ENCODE assay signal across 24 cellular contexts in genomic region chr19:43541920-43542650, GRCh38. TPM values are rescaled to one million over a fixed set of nuclear protein-coding genes. Genes with fewer than 3 reads are reported as not detected.
DNase-seq lines count a peak whose midpoint lies in the region; ATAC-seq and TF ChIP-seq lines count a peak whose summit lies in the region.
"Had no signal": no experiment of that assay in that cellular context is flagged by ENCODE, and none has a peak within 500 bp of the region (broad histone marks: within the 10 kb centered on the region; RNA-seq: fewer than 3 reads in every experiment).

No MANE protein-coding gene starts in this region.

- POLR2A ChIA-PET in HEK293 (lab: Yijun Ruan, JAX): no interaction called here

- H3K4me1 Mint-ChIP-seq in activated T-helper 17 cell treated with anti-CD3 and anti-CD28 coated beads, Interleukin-2, amount 50 U/mL, for 72 hours: no peaks in the 10 kb centered on the region
- H3K4me1 Mint-ChIP-seq: CD4-positive, alpha-beta memory T cell; GM23338; H9 had no signal

- H3K4me3 Mint-ChIP-seq in activated T-helper 17 cell treated with anti-CD3 and anti-CD28 coated beads, Interleukin-2, amount 50 U/mL, for 72 hours: no peak overlapping the region
- H3K4me3 Mint-ChIP-seq: CD4-positive, alpha-beta memory T cell; GM23338; H9 had no signal

- no peak for ATAC-seq in activated T-helper 17 cell treated with anti-CD3 and anti-CD28 coated beads, Interleukin-2, amount 50 U/mL, for 72 hours (replicated peaks)
- ATAC-seq in left lobe of liver (peak; percentile 83), right lobe of liver (peak; percentile 45 to 87 (median 60)), HG02973 (IDR thresholded peaks at IDR 0.05; ENCODE audit: unreplicated experiment) (no peak)
- ATAC-seq: A549, GM23338 had no signal

- TF ChIP-seq CTCF in HEK293 (tag by site-specific recombination; IDR thresholded peaks at IDR 0.05): no peak
- no peak for TF ChIP-seq CTCF in right lobe of liver (IDR thresholded peaks at IDR 0.05)

- H3K27ac ChIP-seq in HEK293 (ENCODE audit: extremely low read depth, low read depth, low read length) (no peak overlapping the region), right lobe of liver (peak overlapping the region in 1 of 3 donors; percentile 55)
- H3K27ac ChIP-seq: A549 had no signal

- H3K9me3 ChIP-seq in HEK293 (ENCODE audit: control insufficient read depth, insufficient read depth, low read depth, low read length) (no peaks in the 10 kb centered on the region), right lobe of liver (no peaks in the 10 kb centered on the region), HAP-1 (no peaks in the 10 kb centered on the region)
- H3K9me3 ChIP-seq: A549 had no signal

- CTCF ChIA-PET in HEK293 (lab: Yijun Ruan, JAX): interaction anchor here (0.6 to 13.6 kb wide), 5 partner anchors 13 to 209 kb away, joined by 3 to 138 read pairs (median 3); no protein-coding TSS in a partner anchor

- no peak for DNase-seq in left lobe of liver (ENCODE audit: low spot score)
- no peak for DNase-seq in right lobe of liver
- no peak for DNase-seq in HAP-1 (ENCODE audit: low spot score in 2 of 2)
- no peak for DNase-seq in NCI-H524 treated with DMSO at 0.1 percent for 48 hours (lab: John Stamatoyannopoulos, UW)
- no peak for DNase-seq in SKM-1 (lab: John Stamatoyannopoulos, UW; ENCODE audit: unreplicated experiment)
- DNase-seq: 8988T; ACHN; AML-193; C1 segment of cervical spinal cord; Calu3; CD4-positive, alpha-beta memory T cell; COR-L47; DMS53; DMS79 treated with DMSO at 0.1 percent for 48 hours; GF-D8; H9 had no signal

- H3K36me3 ChIP-seq in HEK293 (ENCODE audit: control insufficient read depth in 2 of 2, insufficient read depth in 1 of 2, low read length in 2 of 2): peaks cover 92 to 93% of the 10 kb centered on the region in 2 experiments
- H3K36me3 ChIP-seq in right lobe of liver: peaks cover 0 to 2% (median 0%) of the 10 kb centered on the region in 4 donors
- H3K36me3 ChIP-seq in HAP-1 (replicated peaks): peaks cover 53% of the 10 kb centered on the region

- no peaks in the 10 kb centered on the region for H3K4me1 ChIP-seq in HEK293 (ENCODE audit: control insufficient read depth, insufficient read depth, low read length)
- peaks cover 0 to 10% (median 0%) of the 10 kb centered on the region in 4 donors for H3K4me1 ChIP-seq in right lobe of liver
- no peaks in the 10 kb centered on the region for H3K4me1 ChIP-seq in HAP-1
- H3K4me1 ChIP-seq: A549 had no signal

- H3K4me3 ChIP-seq in HEK293 (ENCODE audit: low read depth, low read length) (no peak overlapping the region), right lobe of liver (no peak overlapping the region), HAP-1 (no peak overlapping the region)
- H3K4me3 ChIP-seq: A549, GM23338 had no signal

- H3K27me3 ChIP-seq in right lobe of liver (no peaks in the 10 kb centered on the region), HAP-1 (ENCODE audit: low read depth) (no peaks in the 10 kb centered on the region)

- H3K9me3 Mint-ChIP-seq in activated T-helper 17 cell treated with anti-CD3 and anti-CD28 coated beads, Interleukin-2, amount 50 U/mL, for 72 hours: peaks cover 5% of the 10 kb centered on the region

- WGBS in right lobe of liver (ENCODE audit: insufficient coverage, low coverage, low lambda C conversion rate, missing lambda C conversion rate): 94% methylated on average over 4 of the region's 5 CpGs

- in situ Hi-C loops in HAP-1 (cut with MboI; ENCODE audit: low sequenced_read_pairs): no loop called here

- H3K27me3 Mint-ChIP-seq in activated T-helper 17 cell treated with anti-CD3 and anti-CD28 coated beads, Interleukin-2, amount 50 U/mL, for 72 hours: no peaks in the 10 kb centered on the region
- H3K27me3 Mint-ChIP-seq: CD4-positive, alpha-beta memory T cell had no signal

- peak overlapping the region; percentile 50 for H3K27ac Mint-ChIP-seq in activated T-helper 17 cell treated with anti-CD3 and anti-CD28 coated beads, Interleukin-2, amount 50 U/mL, for 72 hours
- H3K27ac Mint-ChIP-seq: GM23338, H9 had no signal

- intact Hi-C loops in right lobe of liver (cut with DNase I): no loop called here

- TF ChIP-seq POLR2A in right lobe of liver (IDR thresholded peaks at IDR 0.05): no peak

- H3K36me3 Mint-ChIP-seq in activated T-helper 17 cell treated with anti-CD3 and anti-CD28 coated beads, Interleukin-2, amount 50 U/mL, for 72 hours (ENCODE audit: low read depth): peaks cover 80% of the 10 kb centered on the region

TF ChIP-seq in HEK293, 187 proteins besides CTCF, POLR2A, EP300 and RAD21:
- no peak for TF ChIP-seq ZBTB8A (tag by site-specific recombination; IDR thresholded peaks at IDR 0.05)
- no peak for TF ChIP-seq ZNF747 (tag by site-specific recombination; IDR thresholded peaks at IDR 0.05)
- TF ChIP-seq ZNF121 (tag by site-specific recombination; IDR thresholded peaks at IDR 0.05): peak; percentile 70

RNA-seq across cellular contexts. Expression of gene ZNF575, which starts 9.1 kb away (rescaled TPM):
- total RNA-seq in activated T-helper 17 cell treated with anti-CD3 and anti-CD28 coated beads, Interleukin-2, amount 50 U/mL, for 72 hours: 1 to 10 TPM in 1 of 2 donors, under 1 TPM in 1; 0.86 to 1.7 TPM
- 1.5 TPM for total RNA-seq in left lobe of liver
- under 1 TPM in 5 of 6 experiments, not detected in 1; 0.89 to 0.99 (median 0.95) TPM for total RNA-seq in right lobe of liver
- total RNA-seq: Daoy, G401, H4, H9 had no signal

RNA-seq across cellular contexts. Expression of gene ETHE1, which starts 15.1 kb away (rescaled TPM):
- total RNA-seq in activated T-helper 17 cell treated with anti-CD3 and anti-CD28 coated beads, Interleukin-2, amount 50 U/mL, for 72 hours: 10 to 100 TPM; 71.1 to 74.0 TPM
- total RNA-seq in left lobe of liver (43.5 TPM), right lobe of liver (10 to 100 TPM; 26.4 to 60.8 (median 46.3) TPM)

RNA-seq across cellular contexts. Expression of gene XRCC1, which starts 33.2 kb away (rescaled TPM):
- 10 to 100 TPM; 33.8 to 34.9 TPM for total RNA-seq in activated T-helper 17 cell treated with anti-CD3 and anti-CD28 coated beads, Interleukin-2, amount 50 U/mL, for 72 hours
- total RNA-seq in left lobe of liver (8.8 TPM), right lobe of liver (1 to 10 TPM; 5.5 to 8.4 (median 7.5) TPM)

RNA-seq across cellular contexts. Expression of gene PINLYP, which starts 33.5 kb away (rescaled TPM):
- 1 to 10 TPM; 4.6 to 6.2 TPM for total RNA-seq in activated T-helper 17 cell treated with anti-CD3 and anti-CD28 coated beads, Interleukin-2, amount 50 U/mL, for 72 hours
- total RNA-seq in left lobe of liver (0.88 TPM), right lobe of liver (1 to 10 TPM in 1 of 6 experiments, under 1 TPM in 4, not detected in 1; 0.58 to 1.5 (median 0.81) TPM)
- total RNA-seq: H4 had no signal

RNA-seq across cellular contexts. Expression of gene PHLDB3, which starts 37.5 kb away (rescaled TPM):
- total RNA-seq in activated T-helper 17 cell treated with anti-CD3 and anti-CD28 coated beads, Interleukin-2, amount 50 U/mL, for 72 hours: 10 to 100 TPM; 16.7 to 25.5 TPM
- 17.7 TPM for total RNA-seq in left lobe of liver
- total RNA-seq in right lobe of liver: 10 to 100 TPM in 5 of 6 experiments, 1 to 10 TPM in 1; 9.6 to 15.0 (median 11.1) TPM

Comparison
In these comparisons a context has a peak if more than half of its experiments do, and no peak if none do; other contexts are left out.
1. ATAC-seq: peak in left lobe of liver (single experiment) and right lobe of liver (4 of 4); none in activated T-helper 17 cell treated with anti-CD3 and anti-CD28 coated beads, Interleukin-2, amount 50 U/mL, for 72 hours (single experiment) and HG02973 (single experiment).